Comparison of ENCODE assay signal across 1 cellular context in genomic region chr12:82866946-82867345, GRCh38.
TF ChIP-seq lines count a peak whose summit lies in the region.

No MANE protein-coding gene starts in this region.

TF ChIP-seq in SK-N-SH treated with all-trans-retinoic acid at 6 μM for 48 hours, 23 proteins besides CTCF, POLR2A, EP300 and RAD21 (continued from another document):
- no peak for TF ChIP-seq GLIS3 (CRISPR knock-in tag; IDR thresholded peaks at IDR 0.05)
- TF ChIP-seq OSR1 (CRISPR knock-in tag; IDR thresholded peaks at IDR 0.05), result no peak
- TF ChIP-seq ZNF8 (CRISPR knock-in tag; IDR thresholded peaks at IDR 0.05), result no peak
- TF ChIP-seq ZNF70 (CRISPR knock-in tag; IDR thresholded peaks at IDR 0.05), result no peak
